9 cellular contexts compared by ENCODE assay signal in genomic region chr1:65159291-65159688, GRCh38. TPM values are rescaled to one million over a fixed set of nuclear protein-coding genes. Genes with fewer than 3 reads are reported as not detected.
DNase-seq lines count a peak whose midpoint lies in the region; ATAC-seq, FAIRE-seq and TF ChIP-seq lines count a peak whose summit lies in the region.
"Not testable (repeated sequence)": the region's sequence is repeated elsewhere in the genome, so short reads cannot be mapped to it uniquely, and the experiment has no call there.
"Had no signal": no experiment of that assay in that cellular context is flagged by ENCODE, and none has a peak within 500 bp of the region (broad histone marks: within the 10 kb centered on the region; RNA-seq: fewer than 3 reads in every experiment).

No MANE protein-coding gene starts in this region.

- not testable (repeated sequence) for H3K27me3 ChIP-seq in heart right ventricle; HepG2 (ENCODE audit: control insufficient read depth in 1 of 2, insufficient read depth in 2 of 2, low read length in 2 of 2)

- H3K4me2 ChIP-seq in HepG2 (ENCODE audit: low read depth, low read length) = peak overlapping the region; percentile 72

- not testable (repeated sequence) for H4K20me1 ChIP-seq in HepG2 (ENCODE audit: insufficient read depth, low read length)

- not testable (repeated sequence) for H3K4me3 Mint-ChIP-seq in WTC11, nephron, type B pancreatic cell

- not testable (repeated sequence) for H3K9me3 ChIP-seq in heart right ventricle; kidney (ENCODE audit: control insufficient read depth in 1 of 2, low read length in 2 of 2); HepG2 (ENCODE audit: low read length)

- BruUV-seq in HepG2 (replicated peaks; lab: Mats Ljungman, UMichigan) = not testable (repeated sequence)

- peak; percentile 45 for DNase-seq in DMS53 (lab: John Stamatoyannopoulos, UW)
- not testable (repeated sequence) for DNase-seq in WTC11 (ENCODE audit: low spot score); heart right ventricle; HepG2 (ENCODE audit: low spot score)
- peak; percentile 6 for DNase-seq in kidney
- peak; percentile 25 for DNase-seq in type B pancreatic cell (ENCODE audit: extremely low spot score, unreplicated experiment)

- H3K36me3 ChIP-seq in heart right ventricle; kidney (ENCODE audit: control insufficient read depth in 1 of 2, insufficient read depth in 2 of 2, low read length in 2 of 2); HepG2 (replicated peaks in 1 of 2; ENCODE audit: control insufficient read depth in 1 of 2, insufficient read depth in 2 of 2, low read length in 2 of 2): not testable (repeated sequence)

- H3K4me1 ChIP-seq in heart right ventricle (peaks cover 0 to 41% (median 15%) of the 10 kb centered on the region in 9 donors), kidney (ENCODE audit: control insufficient read depth in 1 of 2, insufficient read depth in 1 of 2, low read depth in 1 of 2, low read length in 2 of 2) (peaks cover 13 to 27% of the 10 kb centered on the region in 2 donors), HepG2 (ENCODE audit: insufficient read depth, low read length) (peaks cover 98% of the 10 kb centered on the region)

- H3K27ac Mint-ChIP-seq in WTC11 (peak overlapping the region; percentile 92), nephron (peak overlapping the region; percentile 57 to 90 (median 63)), type B pancreatic cell (peak overlapping the region; percentile 44)

- not testable (repeated sequence) for H3K27me3 Mint-ChIP-seq in WTC11 (ENCODE audit: low read depth); nephron (ENCODE audit: low read depth); type B pancreatic cell

- CTCF ChIA-PET in WTC11 (lab: Charles Lee); HepG2 (lab: Yijun Ruan, JAX; ENCODE audit: low intra/inter-chr PET ratio, low total read pairs): not testable (repeated sequence)

- not testable (repeated sequence) for FAIRE-seq in kidney (lab: Jason Lieb, UNC)
- peak; percentile 26 for FAIRE-seq in HepG2 (lab: Jason Lieb, UNC)

- 0 out of 2 replicates have a peak overlapping the region, but pooled peaks have one; percentile 12 for H3K27ac ChIP-seq in 22Rv1
- H3K27ac ChIP-seq in heart right ventricle = peak overlapping the region in 6 of 10 donors; percentile 4 to 75 (median 24)
- peak overlapping the region; percentile 83 to 84 for H3K27ac ChIP-seq in kidney (ENCODE audit: low read depth in 2 of 2, low read length in 2 of 2)
- H3K27ac ChIP-seq in HepG2 (ENCODE audit: extremely low read length, insufficient read depth, low read length) = peak overlapping the region; percentile 97

- TF ChIP-seq EP300 in HepG2 (IDR thresholded peaks at IDR 0.05; ENCODE audit: low read depth in 2 of 2, low read length in 2 of 2); HepG2 (CRISPR knock-in tag; IDR thresholded peaks at IDR 0.05; ENCODE audit: borderline replicate concordance): not testable (repeated sequence)

- not testable (repeated sequence) for H3K36me3 Mint-ChIP-seq in WTC11; nephron (ENCODE audit: low read depth); type B pancreatic cell

- peaks cover 88% of the 10 kb centered on the region for H3K79me2 ChIP-seq in HepG2 (ENCODE audit: insufficient read depth, low read length)

- H3K4me1 Mint-ChIP-seq in WTC11 (peaks cover 69% of the 10 kb centered on the region), type B pancreatic cell (ENCODE audit: unreplicated experiment) (peaks cover 16% of the 10 kb centered on the region)
- not testable (repeated sequence) for H3K4me1 Mint-ChIP-seq in nephron

- POLR2A ChIA-PET in WTC11 (lab: Charles Lee) (interaction anchor here (0.7 kb wide), 1 partner anchor 16 kb away, joined by 6 read pairs; no protein-coding TSS in a partner anchor), HepG2 (lab: Yijun Ruan, JAX) (interaction anchor here (0.7 to 3.4 kb wide), 9 partner anchors 10 to 314 kb away, joined by 3 to 37 read pairs (median 6); partner anchors contain the start of genes AK4, LEPR and LEPROT)

- in situ Hi-C loops in HepG2 (cut with HindIII; ENCODE audit: extremely low pct_ligation_motif_present, low pct_unique_long_range_greater_than_20kb) = not testable (repeated sequence)

- intact Hi-C loops in heart right ventricle (cut with DNase I); kidney (cut with DNase I): not testable (repeated sequence)
- intact Hi-C loops in HepG2 (cut with micrococcal nuclease; ENCODE audit: unreplicated experiment) = loop anchor here (2.0 to 5.0 kb wide), 2 partner anchors 20 to 92 kb away; no protein-coding TSS in a partner anchor

- H3K4me3 ChIP-seq in heart right ventricle; kidney (ENCODE audit: low read length in 2 of 2): not testable (repeated sequence)
- peak overlapping the region in 2 of 3 experiments; percentile 6 to 19; a peak in 1 of 6 replicates for H3K4me3 ChIP-seq in HepG2 (replicated peaks in 1 of 3; ENCODE audit: insufficient read depth in 1 of 3, low read depth in 2 of 3, low read length in 3 of 3)

- not testable (repeated sequence) for TF ChIP-seq RAD21 in HepG2 (CRISPR knock-in tag; IDR thresholded peaks at IDR 0.05)

- H3K9ac ChIP-seq in kidney (ENCODE audit: low read length in 2 of 2) (peak overlapping the region in 1 of 2 donors; percentile 26), HepG2 (ENCODE audit: insufficient read depth, low read depth, low read length) (peak overlapping the region; percentile 55)

- not testable (repeated sequence) for TF ChIP-seq POLR2A in HepG2 (IDR thresholded peaks at IDR 0.05; ENCODE audit: insufficient read depth in 1 of 2, low read depth in 2 of 2, low read length in 2 of 2)

- not testable (repeated sequence) for H3K9me3 Mint-ChIP-seq in WTC11, nephron, type B pancreatic cell

- ATAC-seq in WTC11, heart right ventricle: not testable (repeated sequence)
- ATAC-seq in HepG2 = peak; percentile 51

- not testable (repeated sequence) for H2AFZ ChIP-seq in HepG2 (ENCODE audit: low read length)

- TF ChIP-seq CTCF in 22Rv1 (IDR thresholded peaks at IDR 0.05); WTC11 (IDR thresholded peaks at IDR 0.05); heart right ventricle (IDR thresholded peaks at IDR 0.05); kidney (IDR thresholded peaks at IDR 0.05; ENCODE audit: borderline replicate concordance, extremely low read depth, insufficient read depth); HepG2 (CRISPR knock-in tag; IDR thresholded peaks at IDR 0.05); nephron (IDR thresholded peaks at IDR 0.05; ENCODE audit: unreplicated experiment in 3 of 3); type B pancreatic cell (conservative IDR thresholded peaks at IDR 0.05): not testable (repeated sequence)

- 95 to 97% methylated on average over 4 of the region's 4 CpGs for WGBS in heart right ventricle, 2 donors
- whole genome bisulfite sequencing in HepG2 (ENCODE audit: low lambda C conversion rate) = 19% methylated on average over 4 of the region's 4 CpGs

TF ChIP-seq in WTC11, 78 proteins besides CTCF, POLR2A, EP300 and RAD21:
- peak; percentile 71; the same call in 1 of the 2 replicates for TF ChIP-seq ZNF121 (CRISPR knock-in tag; IDR thresholded peaks at IDR 0.05)

TF ChIP-seq in HepG2, 621 proteins besides CTCF, POLR2A, EP300 and RAD21 (continues in another document):
- 0 out of 2 replicates have a peak, but pooled peaks have one; percentile 9 for TF ChIP-seq MIER3 (CRISPR knock-in tag; IDR thresholded peaks at IDR 0.05; ENCODE audit: borderline replicate concordance)
- TF ChIP-seq EED (CRISPR knock-in tag; IDR thresholded peaks at IDR 0.05) = 0 out of 2 replicates have a peak, but pooled peaks have one; percentile 55
- TF ChIP-seq ZNF121 (CRISPR knock-in tag; IDR thresholded peaks at IDR 0.05) = peak; percentile 96
- 0 out of 2 replicates have a peak, but pooled peaks have one; percentile 1 for TF ChIP-seq HDAC1 (CRISPR knock-in tag; IDR thresholded peaks at IDR 0.05)

RNA-seq across cellular contexts. Expression of gene AK4, which starts 11.3 kb away (rescaled TPM):
- 169 to 180 TPM (median 172 TPM) in 3 replicates for total RNA-seq in WTC11 (2021)
- total RNA-seq in heart right ventricle = 100 to 1,000 TPM; 122 to 179 (median 143) TPM
- polyA plus RNA-seq in heart right ventricle = 10 to 100 TPM in 1 of 2 donors, 1 to 10 TPM in 1; 9.9 to 25.1 TPM
- 47.6 TPM for total RNA-seq in kidney
- polyA plus RNA-seq in kidney (ENCODE audit: insufficient read depth, low read depth, low replicate concordance) = 131 TPM
- 160 and 244 TPM in 2 replicates for total RNA-seq in HepG2 (2016; rRNA removed; fragmentation: Illumina TruSeq; extraction: Trizol)
- 32.4 and 33.4 TPM in 2 replicates for total RNA-seq in HepG2 (2016; cell fraction: cytosol; rRNA removed; fragmentation: Illumina TruSeq; extraction: Trizol; ENCODE audit: low read depth)
- total RNA-seq in HepG2 (2016; cell fraction: insoluble cytoplasmic fraction; rRNA removed; fragmentation: Illumina TruSeq; extraction: Trizol) = 159 and 236 TPM in 2 replicates
- 125 and 127 TPM in 2 replicates for total RNA-seq in HepG2 (2016; cell fraction: membrane; rRNA removed; fragmentation: Illumina TruSeq; extraction: Trizol)
- total RNA-seq in HepG2 (2016; cell fraction: nucleus; rRNA removed; fragmentation: Illumina TruSeq; extraction: Trizol) = 62.2 and 67.7 TPM in 2 replicates
- 90.8 and 110 TPM in 2 replicates for polyA plus RNA-seq in HepG2 (2011; rRNA removed)
- 77.7 and 112 TPM in 2 replicates for polyA plus RNA-seq in HepG2 (2011; cell fraction: cytosol; rRNA removed)
- polyA plus RNA-seq in HepG2 (2011; cell fraction: nucleus; rRNA removed) = 26.2 and 29.8 TPM in 2 replicates
- polyA plus RNA-seq in HepG2 (2012) = 92.4 and 139 TPM in 2 replicates
- polyA plus RNA-seq in HepG2 (2016; cell fraction: cytosol; fragmentation: Illumina TruSeq; extraction: Trizol; ENCODE audit: low read depth) = 33.0 and 40.9 TPM in 2 replicates
- 208 TPM in 2 replicates for polyA plus RNA-seq in HepG2 (2016; cell fraction: insoluble cytoplasmic fraction; fragmentation: Illumina TruSeq; extraction: Trizol; ENCODE audit: low read depth)
- 85.0 and 86.6 TPM in 2 replicates for polyA plus RNA-seq in HepG2 (2016; cell fraction: membrane; fragmentation: Illumina TruSeq; extraction: Trizol; ENCODE audit: low read depth)
- polyA plus RNA-seq in HepG2 (2016; cell fraction: nucleus; fragmentation: Illumina TruSeq; extraction: Trizol; ENCODE audit: insufficient read depth, low read depth) = 69.6 and 74.5 TPM in 2 replicates
- 13.2 and 122 TPM in 2 replicates for polyA minus RNA-seq in HepG2 (2011; rRNA and poly(A)+ RNA removed; ENCODE audit: low replicate concordance)
- polyA minus RNA-seq in HepG2 (2011; cell fraction: cytosol; rRNA and poly(A)+ RNA removed) = 75.7 and 79.3 TPM in 2 replicates
- polyA minus RNA-seq in HepG2 (2011; cell fraction: nucleus; rRNA and poly(A)+ RNA removed) = 69.5 and 75.5 TPM in 2 replicates
- total RNA-seq in type B pancreatic cell (ENCODE audit: low replicate concordance) = 35.2 and 80.0 TPM in 2 replicates
- polyA plus RNA-seq: CD4-positive, alpha-beta memory T cell had no signal

Comparison
In these comparisons a context has a peak if more than half of its experiments do, and no peak if none do; other contexts are left out.
1. H3K27ac ChIP-seq: peak in every context shown above with its lines; median percentile 97 in HepG2; 84 in kidney; 24 in heart right ventricle; 12 in 22Rv1.